ENCODE assay signal across 17 cellular contexts in genomic region chr22:44545773-44546172, GRCh38.
"Had no signal": no experiment of that assay in that cellular context is flagged by ENCODE, and none has a peak within 500 bp of the region (broad histone marks: within the 10 kb centered on the region; RNA-seq: fewer than 3 reads in every experiment).

No MANE protein-coding gene starts in this region.

- DNase-seq: effector CD8-positive, alpha-beta T cell; heart left ventricle; hypothalamus; mammary epithelial cell; naive thymus-derived CD4-positive, alpha-beta T cell; nephron progenitor cell; stimulated activated naive CD4-positive, alpha-beta T cell treated with Interleukin-2 at 50 U/mL for 16 hours; thyroid gland; uterus had no signal

- ATAC-seq: esophagus mucosa; heart left ventricle; left lobe of liver; naive thymus-derived CD4-positive, alpha-beta T cell had no signal

- H3K27ac ChIP-seq: coronary artery, heart left ventricle, neutrophil, right atrium auricular region, sigmoid colon, skin epidermis, suprapubic skin, thyroid gland, uterus had no signal

- H3K36me3 ChIP-seq: heart left ventricle, neutrophil, right atrium auricular region, sigmoid colon, suprapubic skin, thyroid gland, uterus had no signal

- H3K4me3 ChIP-seq: coronary artery, heart left ventricle, right atrium auricular region, sigmoid colon, skin epidermis, suprapubic skin, thyroid gland, uterus had no signal

- H3K4me1 ChIP-seq: thyroid gland, uterus had no signal

- H3K9me3 ChIP-seq: heart left ventricle, neutrophil, right atrium auricular region, sigmoid colon, suprapubic skin, thyroid gland, uterus had no signal

- H3K27me3 ChIP-seq: right atrium auricular region, thyroid gland, uterus had no signal
